ENCODE assay signal across 10 cellular contexts in genomic region chr12:92706594-92706993, GRCh38. TPM values are rescaled to one million over a fixed set of nuclear protein-coding genes. Genes with fewer than 3 reads are reported as not detected.
"Had no signal": no experiment of that assay in that cellular context is flagged by ENCODE, and none has a peak within 500 bp of the region (broad histone marks: within the 10 kb centered on the region; RNA-seq: fewer than 3 reads in every experiment).

No MANE protein-coding gene starts in this region.

- H3K9me3 Mint-ChIP-seq: GM23338, H9 had no signal

- H3K4me3 Mint-ChIP-seq: GM23338, H9 had no signal

- H3K4me3 ChIP-seq: GM23338, K562 had no signal

- FAIRE-seq: H1, H54, HepG2, K562 had no signal

- H3K27ac ChIP-seq: HL-60 had no signal

- H3K4me2 ChIP-seq: GM23338 had no signal

- H3K27ac Mint-ChIP-seq: GM23338, H9 had no signal

- DNase-seq: H9, HCEC 1CT, KG1 had no signal

- ATAC-seq: GM23338, HepG2, K562 had no signal

RNA-seq across cellular contexts. Expression of gene PLEKHG7, which starts 3.8 kb away (rescaled TPM):
- total RNA-seq: GM23338, H1, H9, HepG2, HT1080, K562 had no signal
- polyA plus RNA-seq: GM23338, H1, HepG2 had no signal
